13 cellular contexts compared by ENCODE assay signal in the genomic region with DNA sequence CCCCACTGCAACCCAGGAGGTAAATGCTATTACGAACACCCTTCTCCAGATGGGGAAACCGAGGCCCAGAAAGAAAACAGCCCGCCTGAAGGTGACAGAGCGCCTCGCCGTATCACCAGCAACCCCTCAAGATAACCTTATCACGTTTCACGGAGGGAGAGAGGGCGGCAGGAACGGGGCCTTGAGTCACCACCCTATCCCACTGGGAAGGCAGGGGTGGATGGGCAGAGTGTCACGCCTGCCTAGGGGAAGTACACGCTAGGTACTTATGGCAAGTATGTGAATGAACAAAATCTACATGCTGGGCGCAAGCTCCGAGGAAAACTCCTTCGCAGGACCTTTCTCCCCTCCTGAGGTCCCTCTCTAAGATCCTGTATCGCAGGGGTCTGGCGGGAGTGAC. TPM values are rescaled to one million over a fixed set of nuclear protein-coding genes. Genes with fewer than 3 reads are reported as not detected.
DNase-seq lines count a peak whose midpoint lies in the region; ATAC-seq, FAIRE-seq and TF ChIP-seq lines count a peak whose summit lies in the region.
"Had no signal": no experiment of that assay in that cellular context is flagged by ENCODE, and none has a peak within 500 bp of the region (broad histone marks: within the 10 kb centered on the region; RNA-seq: fewer than 3 reads in every experiment).

No MANE protein-coding gene starts in this region.

- H3K9me2 ChIP-seq in GM23248 (ENCODE audit: insufficient read depth) = no peaks in the 10 kb centered on the region

- H4K20me1 ChIP-seq in GM23248 (ENCODE audit: insufficient read depth) (no peaks in the 10 kb centered on the region; the same call in 1 of the 2 replicates), astrocyte (ENCODE audit: insufficient read depth, low read length) (peaks cover 96% of the 10 kb centered on the region)

- H3K36me3 Mint-ChIP-seq in astrocyte (ENCODE audit: low read depth, unreplicated experiment) (peaks cover 9% of the 10 kb centered on the region), memory B cell (peaks cover 1% of the 10 kb centered on the region)
- H3K36me3 Mint-ChIP-seq in activated CD4-positive, alpha-beta T cell treated with anti-CD3 and anti-CD28 coated beads for 36 hours (ENCODE audit: low read depth) = peaks cover 11% of the 10 kb centered on the region
- no peaks in the 10 kb centered on the region for H3K36me3 Mint-ChIP-seq in activated naive CD4-positive, alpha-beta T cell treated with anti-CD3 and anti-CD28 coated beads, Interleukin-2, amount 50 U/mL, for 72 hours

- peaks cover 30% of the 10 kb centered on the region for H3K4me1 ChIP-seq in GM23248 (ENCODE audit: insufficient read depth)
- H3K4me1 ChIP-seq in astrocyte (ENCODE audit: insufficient read depth, low read length) = peaks cover 54% of the 10 kb centered on the region
- peaks cover 81% of the 10 kb centered on the region for H3K4me1 ChIP-seq in stomach smooth muscle (ENCODE audit: control insufficient read depth, insufficient read depth, low read length)

- H3K27ac Mint-ChIP-seq in astrocyte (ENCODE audit: unreplicated experiment) (no peak overlapping the region), memory B cell (peak overlapping the region; percentile 45)
- H3K27ac Mint-ChIP-seq in activated CD4-positive, alpha-beta T cell treated with anti-CD3 and anti-CD28 coated beads for 36 hours = no peak overlapping the region
- H3K27ac Mint-ChIP-seq in activated naive CD4-positive, alpha-beta T cell treated with anti-CD3 and anti-CD28 coated beads, Interleukin-2, amount 50 U/mL, for 72 hours = no peak overlapping the region
- H3K27ac Mint-ChIP-seq: activated CD4-positive, alpha-beta T cell treated with anti-CD3 and anti-CD28 coated beads, Interleukin-2, amount 10 ng/mL, durations not matched to agents 24 days and 14 days had no signal

- POLR2A ChIA-PET in activated CD4-positive, alpha-beta T cell treated with anti-CD3 and anti-CD28 coated beads for 36 hours (lab: Charles Lee) = interaction anchor here (0.7 kb wide), 1 partner anchor 30 kb away, joined by 3 read pairs; no protein-coding TSS in a partner anchor

- H3K9me3 ChIP-seq in GM23248 (ENCODE audit: low read depth) (no peaks in the 10 kb centered on the region), astrocyte (ENCODE audit: insufficient read depth, low read depth, low read length) (no peaks in the 10 kb centered on the region), stomach smooth muscle (ENCODE audit: control insufficient read depth in 2 of 2, low read length in 2 of 2) (no peaks in the 10 kb centered on the region)

- H3K27me3 Mint-ChIP-seq in astrocyte (ENCODE audit: low read depth, unreplicated experiment) (no peaks in the 10 kb centered on the region), memory B cell (no peaks in the 10 kb centered on the region)
- H3K27me3 Mint-ChIP-seq in activated CD4-positive, alpha-beta T cell treated with anti-CD3 and anti-CD28 coated beads for 36 hours = no peaks in the 10 kb centered on the region
- H3K27me3 Mint-ChIP-seq: activated CD4-positive, alpha-beta T cell treated with anti-CD3 and anti-CD28 coated beads, Interleukin-2, amount 10 ng/mL, durations not matched to agents 24 days and 14 days had no signal

- CTCF ChIA-PET in activated CD4-positive, alpha-beta T cell treated with anti-CD3 and anti-CD28 coated beads for 36 hours (lab: Charles Lee) = interaction anchor here (2.0 kb wide), 1 partner anchor 84 kb away, joined by 6 read pairs; no protein-coding TSS in a partner anchor

- peaks cover 72% of the 10 kb centered on the region for H3K4me1 Mint-ChIP-seq in astrocyte (ENCODE audit: low read depth, unreplicated experiment)
- H3K4me1 Mint-ChIP-seq in memory B cell = peaks cover 47% of the 10 kb centered on the region
- peaks cover 90% of the 10 kb centered on the region for H3K4me1 Mint-ChIP-seq in activated CD4-positive, alpha-beta T cell treated with anti-CD3 and anti-CD28 coated beads for 36 hours

- no peak for ATAC-seq in memory B cell (ENCODE audit: low read depth)
- no peak for ATAC-seq in activated CD4-positive, alpha-beta T cell treated with anti-CD3 and anti-CD28 coated beads for 36 hours
- ATAC-seq in activated naive CD4-positive, alpha-beta T cell treated with anti-CD3 and anti-CD28 coated beads, Interleukin-2, amount 50 U/mL, for 72 hours = no peak
- ATAC-seq: left lobe of liver had no signal

- WGBS in GM23248 (ENCODE audit: low coverage in 1 of 2, low lambda C conversion rate in 2 of 2, missing lambda C conversion rate in 2 of 2), 2 experiments = 72 to 75% methylated on average over 17 of the region's 17 CpGs

- H3K4me3 ChIP-seq in GM23248 (no peak overlapping the region), astrocyte (ENCODE audit: insufficient read depth, low read depth, low read length) (no peak overlapping the region), stomach smooth muscle (ENCODE audit: low read length in 2 of 2) (peak overlapping the region in 1 of 2 donors; percentile 8)

- TF ChIP-seq CTCF in astrocyte (IDR thresholded peaks at IDR 0.05; ENCODE audit: insufficient read depth, low read depth, low read length) (no peak), D721Med (IDR thresholded peaks at IDR 0.05; ENCODE audit: insufficient read depth, missing control alignments) (no peak)

- H3K27ac ChIP-seq in GM23248 (peak overlapping the region; percentile 77), astrocyte (ENCODE audit: low read depth, low read length) (peak overlapping the region; percentile 57), stomach smooth muscle (ENCODE audit: low read length) (peak overlapping the region; percentile 69)

- in situ Hi-C loops in GM23248 (cut with MboI) = no loop called here

- H2AFZ ChIP-seq in GM23248 (no peak overlapping the region), astrocyte (ENCODE audit: low read depth, low read length) (no peak overlapping the region)

- H3K9me3 Mint-ChIP-seq in astrocyte (ENCODE audit: unreplicated experiment) (no peaks in the 10 kb centered on the region), memory B cell (no peaks in the 10 kb centered on the region)
- no peaks in the 10 kb centered on the region for H3K9me3 Mint-ChIP-seq in activated CD4-positive, alpha-beta T cell treated with anti-CD3 and anti-CD28 coated beads for 36 hours (ENCODE audit: low read depth)
- no peaks in the 10 kb centered on the region for H3K9me3 Mint-ChIP-seq in activated naive CD4-positive, alpha-beta T cell treated with anti-CD3 and anti-CD28 coated beads, Interleukin-2, amount 50 U/mL, for 72 hours
- H3K9me3 Mint-ChIP-seq: activated CD4-positive, alpha-beta T cell treated with anti-CD3 and anti-CD28 coated beads, Interleukin-2, amount 10 ng/mL, durations not matched to agents 24 days and 14 days had no signal

- H3F3A ChIP-seq in GM23248 (ENCODE audit: insufficient read depth) = peaks cover 24% of the 10 kb centered on the region; the same call in 1 of the 2 replicates

- H3K4me2 ChIP-seq in GM23248 (ENCODE audit: unreplicated experiment) (no peak overlapping the region), astrocyte (ENCODE audit: low read length) (peak overlapping the region; percentile 64)

- no peak for FAIRE-seq in astrocyte (lab: Jason Lieb, UNC)
- FAIRE-seq in D721Med (lab: Jason Lieb, UNC) = no peak
- FAIRE-seq: colon had no signal

- H3K36me3 ChIP-seq in GM23248 (ENCODE audit: low read depth) (no peaks in the 10 kb centered on the region), astrocyte (ENCODE audit: insufficient read depth, low read length) (no peaks in the 10 kb centered on the region), stomach smooth muscle (ENCODE audit: control insufficient read depth in 2 of 2, insufficient read depth in 2 of 2, low read length in 2 of 2) (no peaks in the 10 kb centered on the region)

- no peak overlapping the region for H3K4me3 Mint-ChIP-seq in astrocyte (ENCODE audit: unreplicated experiment)
- no peak overlapping the region for H3K4me3 Mint-ChIP-seq in memory B cell
- no peak overlapping the region for H3K4me3 Mint-ChIP-seq in activated CD4-positive, alpha-beta T cell treated with anti-CD3 and anti-CD28 coated beads for 36 hours

- H3K9ac ChIP-seq in GM23248 (peak overlapping the region; percentile 67; the same call in 1 of the 2 replicates), astrocyte (ENCODE audit: low read length) (peak overlapping the region; percentile 63), stomach smooth muscle (ENCODE audit: low read length in 2 of 2) (no peak overlapping the region)

- no peaks in the 10 kb centered on the region for H3K27me3 ChIP-seq in GM23248 (replicated peaks; ENCODE audit: insufficient read depth)
- H3K27me3 ChIP-seq in astrocyte (ENCODE audit: insufficient read depth, low read length) = no peaks in the 10 kb centered on the region
- no peaks in the 10 kb centered on the region for H3K27me3 ChIP-seq in stomach smooth muscle (ENCODE audit: control insufficient read depth in 1 of 2, insufficient read depth in 2 of 2, low read length in 2 of 2)

- peaks cover 99% of the 10 kb centered on the region for H3K79me2 ChIP-seq in GM23248 (ENCODE audit: insufficient read depth)
- peaks cover 99% of the 10 kb centered on the region for H3K79me2 ChIP-seq in astrocyte (ENCODE audit: insufficient read depth, low read length)

- intact Hi-C loops in activated CD4-positive, alpha-beta T cell treated with anti-CD3 and anti-CD28 coated beads for 36 hours (cut with DNase I, micrococcal nuclease) = loop anchor here (2.0 to 5.0 kb wide), 5 partner anchors 17 to 213 kb away; a partner anchor contains a TSS

- DNase-seq in GM23248 (no peak), astrocyte (ENCODE audit: low read depth) (no peak), memory B cell (ENCODE audit: low spot score in 2 of 2) (no peak), D721Med (ENCODE audit: insufficient read length, low spot score) (no peak), ureter (ENCODE audit: low spot score) (no peak)
- no peak for DNase-seq in activated CD4-positive, alpha-beta T cell treated with anti-CD3 and anti-CD28 coated beads for 36 hours
- DNase-seq in activated naive CD4-positive, alpha-beta T cell treated with anti-CD3 and anti-CD28 coated beads, Interleukin-2, amount 50 U/mL, for 72 hours (ENCODE audit: low spot score in 2 of 2) = no peak
- DNase-seq: activated CD4-positive, alpha-beta T cell treated with anti-CD3 and anti-CD28 coated beads, Interleukin-2, amount 10 ng/mL, durations not matched to agents 24 days and 14 days; activated effector memory CD4-positive, alpha-beta T cell treated with Interleukin-2 at 50 U/mL for 16 hours; NCI-H1105 treated with DMSO at 0.1 percent for 48 hours had no signal

RNA-seq across cellular contexts. Expression of a gene that starts 17.8 kb away (rescaled TPM):
- 37.7 and 66.0 TPM in 2 replicates for total RNA-seq in GM23248 (2014; rRNA removed; shearing (Covaris generic))
- 40.8 and 43.5 TPM in 2 replicates for polyA plus RNA-seq in GM23248 (2016; fragmentation: Nextera tagmentation; extraction: Ambion mirVana)
- total RNA-seq in astrocyte (425 and 489 TPM in 2 replicates), ureter (200 TPM)
- 100 to 1,000 TPM; 103 to 115 TPM for total RNA-seq in activated CD4-positive, alpha-beta T cell treated with anti-CD3 and anti-CD28 coated beads for 36 hours
- total RNA-seq in activated naive CD4-positive, alpha-beta T cell treated with anti-CD3 and anti-CD28 coated beads, Interleukin-2, amount 50 U/mL, for 72 hours = 100 to 1,000 TPM in 1 of 2 donors, 10 to 100 TPM in 1; 66.8 to 125 TPM

Comparison
In these comparisons a context has a peak if more than half of its experiments do, and no peak if none do; other contexts are left out.
1. H3K9ac ChIP-seq: peak in GM23248 (single experiment) and astrocyte (single experiment); none in stomach smooth muscle (0 of 2).
2. Peak in every context shown above with its lines, with median percentiles within 50 percentile points of each other: H3K27ac ChIP-seq.